In the genomic region with DNA sequence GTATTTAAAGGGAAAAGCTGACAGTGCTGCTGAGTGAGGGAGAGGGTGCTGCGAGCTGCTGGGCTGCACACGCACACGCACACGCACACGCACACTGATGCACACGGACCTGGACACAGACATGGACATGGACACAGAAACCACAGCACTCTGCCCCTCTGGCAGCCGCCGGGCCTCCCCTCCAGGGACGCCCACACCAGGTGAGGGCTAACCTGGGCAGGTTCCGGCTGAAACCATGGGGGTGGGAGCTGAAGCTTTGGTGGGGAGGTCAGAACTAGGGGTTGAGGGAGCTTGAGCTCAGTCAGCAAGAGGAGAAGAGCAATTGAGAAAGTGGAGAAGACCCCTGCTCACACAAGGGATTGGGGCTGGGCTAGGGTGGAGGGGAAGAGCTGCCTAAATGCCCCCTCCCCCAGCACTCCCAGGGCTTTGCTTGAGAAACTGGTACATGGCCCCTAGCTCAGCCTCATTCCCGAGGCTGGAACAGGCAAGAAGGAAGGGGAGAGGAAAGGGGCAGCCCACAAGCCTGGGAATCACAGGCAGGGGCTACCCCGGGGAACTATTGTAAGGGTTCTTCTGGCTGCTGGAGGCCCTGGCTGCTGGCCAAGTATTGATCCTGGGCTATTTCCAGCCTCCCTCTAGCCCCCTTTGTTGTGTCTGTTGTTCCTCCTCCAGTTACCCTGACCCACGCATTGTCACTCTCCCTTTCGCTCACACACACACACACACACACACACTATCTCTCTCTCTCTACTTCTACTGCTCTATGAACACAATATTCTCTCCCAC, we compare ENCODE assay signal across 10 cellular contexts. TPM values are rescaled to one million over a fixed set of nuclear protein-coding genes. Genes with fewer than 3 reads are reported as not detected.
DNase-seq lines count a peak whose midpoint lies in the region; ATAC-seq, FAIRE-seq and TF ChIP-seq lines count a peak whose summit lies in the region.
"Had no signal": no experiment of that assay in that cellular context is flagged by ENCODE, and none has a peak within 500 bp of the region (broad histone marks: within the 10 kb centered on the region; RNA-seq: fewer than 3 reads in every experiment).

A gene with protein sequence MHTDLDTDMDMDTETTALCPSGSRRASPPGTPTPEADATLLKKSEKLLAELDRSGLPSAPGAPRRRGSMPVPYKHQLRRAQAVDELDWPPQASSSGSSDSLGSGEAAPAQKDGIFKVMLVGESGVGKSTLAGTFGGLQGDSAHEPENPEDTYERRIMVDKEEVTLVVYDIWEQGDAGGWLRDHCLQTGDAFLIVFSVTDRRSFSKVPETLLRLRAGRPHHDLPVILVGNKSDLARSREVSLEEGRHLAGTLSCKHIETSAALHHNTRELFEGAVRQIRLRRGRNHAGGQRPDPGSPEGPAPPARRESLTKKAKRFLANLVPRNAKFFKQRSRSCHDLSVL (plus strand): TSS at position 32 of the 786 bp plus-strand sequence. CDS start 66 bp downstream, at position 98.

- H4K8ac ChIP-seq in H1 (ENCODE audit: extremely low read depth, insufficient read depth, low read length), result peak within 1 kb of the TSS; percentile 72; the same call in 1 of the 2 replicates

- H2BK120ac ChIP-seq in H1 (replicated peaks; ENCODE audit: low read depth, low read length), result no peak within 1 kb of the TSS

- H3K4ac ChIP-seq in H1 (replicated peaks; ENCODE audit: insufficient read length, low read depth, low read length), result peak within 1 kb of the TSS; percentile 33

- CTCF ChIA-PET in H1 (lab: Charles Lee; ENCODE audit: partially characterized antibody), result interaction anchor here (0.6 to 56.0 kb wide), 11 partner anchors 9 to 417 kb away, joined by 3 to 1562 read pairs (median 9); partner anchors contain the start of genes LRP10, MMP14, MRPL52 and SLC7A7

- TF ChIP-seq EP300 in H1 (IDR thresholded peaks at IDR 0.05; ENCODE audit: borderline replicate concordance in 1 of 2, low read depth in 2 of 2, low read length in 2 of 2), result no peak

- no peak within 1 kb of the TSS for H3K4me3 Mint-ChIP-seq in T-helper 2 cell treated with Interferon-gamma antibody and Interleukin-4, amounts not matched to agents 5 μg/mL and 100 μg/mL, for 36 hours

- peak within 1 kb of the TSS; percentile 61 for H2BK15ac ChIP-seq in H1 (ENCODE audit: low read length)

- H3K9me3 Mint-ChIP-seq in T-helper 2 cell treated with Interferon-gamma antibody and Interleukin-4, amounts not matched to agents 5 μg/mL and 100 μg/mL, for 36 hours, result no peaks in the 10 kb centered on the region

- FAIRE-seq in H1 (lab: Jason Lieb, UNC), result no peak
- FAIRE-seq: GM18507 had no signal

- no peak for TF ChIP-seq RAD21 in H1 (IDR thresholded peaks at IDR 0.05 in 1 of 2, conservative IDR thresholded peaks at IDR 0.05 in 1 of 2; ENCODE audit: low read depth in 2 of 2, low read length in 2 of 2)

- peaks cover 3% of the 10 kb centered on the region; the same call in 1 of the 2 replicates for H3K79me1 ChIP-seq in H1 (ENCODE audit: low read depth, low read length)

- H3K4me2 ChIP-seq in H1 (ENCODE audit: insufficient read depth in 1 of 2, low read depth in 2 of 2, low read length in 2 of 2), result peak within 1 kb of the TSS; percentile 75

- TF ChIP-seq CTCF in H1 (IDR thresholded peaks at IDR 0.05; ENCODE audit: control extremely low read depth in 1 of 3, insufficient read depth in 1 of 3, low read depth in 1 of 3, low read length in 3 of 3), result no peak

- H3K4me1 ChIP-seq in H1 (replicated peaks in 1 of 4; ENCODE audit: control insufficient read depth in 3 of 4, insufficient read depth in 4 of 4, low read length in 3 of 4), result peaks cover 7 to 21% (median 12%) of the 10 kb centered on the region in 4 experiments

- POLR2A ChIA-PET in H1 (lab: Charles Lee; ENCODE audit: partially characterized antibody), result interaction anchor here (0.6 to 7.2 kb wide), 12 partner anchors 10 to 109 kb away, joined by 3 to 54 read pairs (median 6); partner anchors contain the start of genes LRP10, PRMT5 and RBM23

- H3K9ac ChIP-seq in H1 (replicated peaks in 1 of 4; ENCODE audit: extremely low read depth in 1 of 4, low read depth in 3 of 4, low read length in 3 of 4), result peak within 1 kb of the TSS; percentile 15 to 56 (median 32); a peak in 6 of 7 replicates

- H3K14ac ChIP-seq in H1 (ENCODE audit: insufficient read length), result no peak within 1 kb of the TSS

- peak within 1 kb of the TSS; percentile 99 for H2BK12ac ChIP-seq in H1 (ENCODE audit: low read depth, low read length)

- H4K5ac ChIP-seq in H1 (ENCODE audit: insufficient read length, low read depth, low read length), result peak within 1 kb of the TSS; percentile 18

- peak within 1 kb of the TSS; percentile 78 for H3K18ac ChIP-seq in H1 (ENCODE audit: extremely low read depth, low read length)

- H3K56ac ChIP-seq in H1 (replicated peaks; ENCODE audit: insufficient read length, low read depth, low read length), result no peak within 1 kb of the TSS

- H2AFZ ChIP-seq in H1 (ENCODE audit: low read length), result peak within 1 kb of the TSS; percentile 51; the same call in 1 of the 2 replicates

- no peaks in the 10 kb centered on the region for H4K20me1 ChIP-seq in H1 (replicated peaks in 1 of 2; ENCODE audit: control insufficient read depth in 1 of 2, insufficient read depth in 2 of 2, low read length in 2 of 2)

- TF ChIP-seq POLR2A in H1 (IDR thresholded peaks at IDR 0.05; ENCODE audit: control extremely low read depth in 1 of 2, low read depth in 2 of 2, low read length in 2 of 2), result no peak

- peak within 1 kb of the TSS; percentile 66; the same call in 1 of the 2 replicates for H2BK5ac ChIP-seq in H1 (ENCODE audit: low read depth, low read length)

- H2AK5ac ChIP-seq in H1 (ENCODE audit: low read depth, low read length), result peak within 1 kb of the TSS; percentile 59

- H3K4me3 ChIP-seq in H1 (ENCODE audit: extremely low read depth in 1 of 4, insufficient read depth in 2 of 4, low read depth in 3 of 4, low read length in 4 of 4), result peak within 1 kb of the TSS; percentile 14 to 55 (median 22); a peak in 7 of 8 replicates

- H3K36me3 ChIP-seq in H1 (ENCODE audit: control insufficient read depth in 2 of 4, insufficient read depth in 4 of 4, low read length in 3 of 4), result no peaks in the 10 kb centered on the region; a peak in 1 of 8 replicates

- peaks cover 0 to 17% (median 11%) of the 10 kb centered on the region in 4 experiments; a peak in 6 of 7 replicates for H3K27me3 ChIP-seq in H1 (replicated peaks in 1 of 4; ENCODE audit: control insufficient read depth in 3 of 4, extremely low read depth in 1 of 4, insufficient read depth in 3 of 4, low read length in 3 of 4)

- H3K27me3 Mint-ChIP-seq in T-helper 2 cell treated with Interferon-gamma antibody and Interleukin-4, amounts not matched to agents 5 μg/mL and 100 μg/mL, for 36 hours (ENCODE audit: low read depth), result peaks cover 14% of the 10 kb centered on the region

- no peak within 1 kb of the TSS for H3K23ac ChIP-seq in H1 (ENCODE audit: insufficient read length)

- ATAC-seq in HG02610 (IDR thresholded peaks at IDR 0.05; ENCODE audit: unreplicated experiment), result no peak

- 31% methylated on average over 13 of the region's 14 CpGs; no CpG with 5 or more reads in 1 of the 2 experiments for WGBS in H1 (ENCODE audit: extremely low coverage in 1 of 2, insufficient coverage in 1 of 2, insufficient read length in 1 of 2, insufficient replicate concordance in 2 of 2, low coverage in 1 of 2, low lambda C conversion rate in 2 of 2, missing lambda C conversion rate in 1 of 2), 2 experiments

- no peak within 1 kb of the TSS for H3K27ac ChIP-seq in H1 (ENCODE audit: low read depth, low read length)

- peaks cover 11% of the 10 kb centered on the region for H3K36me3 Mint-ChIP-seq in T-helper 2 cell treated with Interferon-gamma antibody and Interleukin-4, amounts not matched to agents 5 μg/mL and 100 μg/mL, for 36 hours (ENCODE audit: low read depth)

- DNase-seq in T-helper 2 cell treated with Interferon-gamma antibody and Interleukin-4, amounts not matched to agents 5 μg/mL and 100 μg/mL, for 36 hours (ENCODE audit: low spot score), result no peak
- DNase-seq in T-helper 2 cell, result no peak
- DNase-seq in NCI-H2227 treated with DMSO at 0.1 percent for 48 hours (lab: John Stamatoyannopoulos, UW), result peak; percentile 85
- peak in 1 of 2 experiments; percentile 54 for DNase-seq in H1 (ENCODE audit: low read depth in 1 of 2, low spot score in 2 of 2)
- peak; percentile 85 for DNase-seq in retina
- no peak for DNase-seq in DMS153 (lab: John Stamatoyannopoulos, UW)
- DNase-seq in amniotic stem cell (lab: John Stamatoyannopoulos, UW), result no peak
- DNase-seq: SW 1271 had no signal

- H3K23me2 ChIP-seq in H1 (ENCODE audit: low read depth, low read length), result peaks cover 14% of the 10 kb centered on the region

- peak within 1 kb of the TSS; percentile 5 for H3K27ac Mint-ChIP-seq in T-helper 2 cell treated with Interferon-gamma antibody and Interleukin-4, amounts not matched to agents 5 μg/mL and 100 μg/mL, for 36 hours

- peaks cover 19% of the 10 kb centered on the region for H3K4me1 Mint-ChIP-seq in T-helper 2 cell treated with Interferon-gamma antibody and Interleukin-4, amounts not matched to agents 5 μg/mL and 100 μg/mL, for 36 hours (ENCODE audit: low read depth)

- peak within 1 kb of the TSS; percentile 36 for H4K91ac ChIP-seq in H1 (replicated peaks; ENCODE audit: insufficient read length, low read length)

- no peaks in the 10 kb centered on the region for H3K79me2 ChIP-seq in H1 (ENCODE audit: control insufficient read depth in 1 of 2, insufficient read depth in 2 of 2, low read length in 2 of 2)

- H2BK20ac ChIP-seq in H1 (ENCODE audit: low read length), result 0 out of 2 replicates have a peak within 1 kb of the TSS, but pooled peaks have one; percentile 48

- no peaks in the 10 kb centered on the region for H3K9me3 ChIP-seq in H1 (ENCODE audit: insufficient read depth in 2 of 2, low read depth in 1 of 2, low read length in 1 of 2)

TF ChIP-seq in H1, 55 proteins besides CTCF, POLR2A, EP300 and RAD21 (continues in another document):
- TF ChIP-seq, protein P1, sequence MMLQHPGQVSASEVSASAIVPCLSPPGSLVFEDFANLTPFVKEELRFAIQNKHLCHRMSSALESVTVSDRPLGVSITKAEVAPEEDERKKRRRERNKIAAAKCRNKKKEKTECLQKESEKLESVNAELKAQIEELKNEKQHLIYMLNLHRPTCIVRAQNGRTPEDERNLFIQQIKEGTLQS (IDR thresholded peaks at IDR 0.05; ENCODE audit: insufficient read depth, low read depth, low read length), result no peak
- TF ChIP-seq SIRT6 (IDR thresholded peaks at IDR 0.05; ENCODE audit: low read length), result no peak
- no peak for TF ChIP-seq JUN (IDR thresholded peaks at IDR 0.05; ENCODE audit: low read depth, low read length)
- no peak for TF ChIP-seq FOSL1 (IDR thresholded peaks at IDR 0.05; ENCODE audit: insufficient read depth, low read depth, low read length)

RNA-seq across cellular contexts. Expression of the gene that starts here (rescaled TPM):
- 1.1 and 1.3 TPM in 2 replicates for total RNA-seq in H1 (2021; fragmentation: NEBNext Ultra II Directional; extraction: Animal tissue kit (Norgen Biotek cat#: 25700))
- polyA plus RNA-seq in H1 (2011; rRNA removed), result 0.78 and 1.00 TPM in 2 replicates
- polyA plus RNA-seq in H1 (2011; cell fraction: cytosol; rRNA removed), result 1.4 TPM
- polyA plus RNA-seq in H1 (2011; cell fraction: nucleus; rRNA removed), result 2.2 TPM
- 0.96 to 1.6 TPM (median 1.2 TPM) in 4 replicates for polyA plus RNA-seq in H1 (2012, experiment 1 of 2)
- 1.3 TPM for polyA plus RNA-seq in H1 (2012, experiment 2 of 2)
- 1.5 TPM for polyA plus RNA-seq in H1 (2013, experiment 1 of 2)
- polyA plus RNA-seq in H1 (2013, experiment 2 of 2), result 1.4 TPM
- 0.34 and 0.73 TPM in 2 replicates for polyA minus RNA-seq in H1 (2011; rRNA and poly(A)+ RNA removed)
- not detected for polyA minus RNA-seq in H1 (2011; cell fraction: cytosol; rRNA and poly(A)+ RNA removed)
- 1.8 TPM for polyA minus RNA-seq in H1 (2011; cell fraction: nucleus; rRNA and poly(A)+ RNA removed)

Comparison
In these comparisons a context has a peak if more than half of its experiments do, and no peak if none do; other contexts are left out.
1. DNase-seq: peak in NCI-H2227 treated with DMSO at 0.1 percent for 48 hours (single experiment) and retina (single experiment); none in T-helper 2 cell treated with Interferon-gamma antibody and Interleukin-4, amounts not matched to agents 5 μg/mL and 100 μg/mL, for 36 hours (single experiment), T-helper 2 cell (0 of 5), DMS153 (single experiment) and amniotic stem cell (single experiment).